Comparison of ENCODE assay signal across 11 cellular contexts in the genomic region with DNA sequence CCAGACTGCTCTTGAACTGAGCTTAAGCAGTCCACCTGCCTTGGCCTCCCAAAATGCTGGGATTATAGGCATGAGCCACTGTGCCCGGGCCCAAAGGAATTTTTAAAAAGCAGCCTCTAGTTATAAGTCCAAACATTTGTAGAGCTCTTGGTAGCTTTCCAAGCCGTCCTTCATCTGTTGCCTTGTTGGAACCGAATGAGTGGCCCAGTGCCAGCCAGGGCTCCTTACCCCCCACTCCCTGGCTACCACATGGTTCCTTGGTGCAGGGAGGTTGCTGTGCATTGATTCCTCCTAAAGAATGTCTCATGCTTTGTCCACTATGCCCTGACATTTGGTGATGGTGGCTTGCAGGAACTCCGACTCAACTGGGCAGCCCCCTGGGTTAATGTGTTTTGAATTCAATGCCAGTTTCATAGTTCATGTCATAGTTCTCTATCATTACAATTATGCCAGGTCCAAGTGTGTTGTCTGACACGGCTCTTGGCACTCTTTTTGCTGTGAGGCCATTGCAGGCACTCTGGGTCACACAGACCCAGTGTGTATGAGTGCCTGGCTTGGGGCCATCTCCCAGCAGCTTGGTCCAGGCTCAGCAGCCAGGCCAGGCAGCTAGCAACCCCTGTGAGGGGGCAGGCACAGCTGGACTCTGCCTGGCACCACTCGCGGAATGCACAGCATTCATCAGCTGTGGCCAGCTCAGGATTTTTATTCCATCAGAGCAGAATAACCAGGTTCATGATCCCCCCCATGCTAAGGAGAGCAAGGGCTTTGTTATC. TPM values are rescaled to one million over a fixed set of nuclear protein-coding genes. Genes with fewer than 3 reads are reported as not detected.
A peak's percentile ranks its signal among the peaks of the same experiment; 100 is the strongest.
DNase-seq lines count a peak whose midpoint lies in the region; ATAC-seq and TF ChIP-seq lines count a peak whose summit lies in the region.
"Had no signal": no experiment of that assay in that cellular context is flagged by ENCODE, and none has a peak within 500 bp of the region (broad histone marks: within the 10 kb centered on the region; RNA-seq: fewer than 3 reads in every experiment).

No MANE protein-coding gene starts in this region.

- H3K27ac ChIP-seq in GM23338 (ENCODE audit: low read depth) (no peak overlapping the region), left lung (no peak overlapping the region), skin epidermis (peak overlapping the region in 12 of 21 experiments; percentile 9 to 89 (median 75))

- H3K27me3 Mint-ChIP-seq in GM23338 (ENCODE audit: insufficient read depth, low read depth, poor library complexity) (peaks cover 13% of the 10 kb centered on the region), brain (peaks cover 3% of the 10 kb centered on the region)

- peaks cover 17% of the 10 kb centered on the region for H3K36me3 ChIP-seq in GM23338 (ENCODE audit: insufficient read depth)
- H3K36me3 ChIP-seq in left lung, result peaks cover 0 to 40% of the 10 kb centered on the region in 2 donors

- H3K27me3 ChIP-seq in GM23338 (ENCODE audit: insufficient read depth) (no peaks in the 10 kb centered on the region), left lung (no peaks in the 10 kb centered on the region)

- no peak overlapping the region for H2AFZ ChIP-seq in GM23338

- H3K4me1 Mint-ChIP-seq in GM23338 (peaks cover 41% of the 10 kb centered on the region), brain (peaks cover 57% of the 10 kb centered on the region)

- H3K79me2 ChIP-seq in GM23338 (replicated peaks; ENCODE audit: insufficient read depth), result no peaks in the 10 kb centered on the region

- H3F3A ChIP-seq in GM23338 (replicated peaks; ENCODE audit: low read depth), result peaks cover 41% of the 10 kb centered on the region

- H3K4me1 ChIP-seq in GM23338 (ENCODE audit: insufficient read depth) (peaks cover 31% of the 10 kb centered on the region), left lung (peaks cover 23 to 50% of the 10 kb centered on the region in 2 donors)

- no peaks in the 10 kb centered on the region for H3K9me2 ChIP-seq in GM23338 (ENCODE audit: insufficient read depth)

- peaks cover 38% of the 10 kb centered on the region for H3K36me3 Mint-ChIP-seq in GM23338 (ENCODE audit: low read depth)
- H3K36me3 Mint-ChIP-seq in brain, result peaks cover 39% of the 10 kb centered on the region

- peaks cover 9% of the 10 kb centered on the region; the same call in 1 of the 2 replicates for H4K20me1 ChIP-seq in GM23338 (replicated peaks; ENCODE audit: insufficient read depth)

- H3K4me3 Mint-ChIP-seq in GM23338 (no peak overlapping the region), brain (peak overlapping the region in 2 of 5 experiments; percentile 7 to 43)

- H3K9me3 ChIP-seq in left lung, result no peaks in the 10 kb centered on the region

- no peak overlapping the region for H3K4me3 ChIP-seq in GM23338
- no peak overlapping the region for H3K4me3 ChIP-seq in left lung
- no peak overlapping the region for H3K4me3 ChIP-seq in skin epidermis

- DNase-seq in GM23338 (ENCODE audit: low spot score) (no peak), left lung (peak in 1 of 2 donors; percentile 67), NCI-H2171 (lab: John Stamatoyannopoulos, UW) (no peak)
- DNase-seq: activated CD4-positive, alpha-beta T cell treated with anti-CD3 and anti-CD28 coated beads for 4 hours; H7; NCI-H1105 treated with DMSO at 0.1 percent for 48 hours had no signal

- intact Hi-C loops in left lung (cut with DNase I), result no loop called here

- H3K27ac Mint-ChIP-seq in GM23338, result peak overlapping the region; percentile 87
- H3K27ac Mint-ChIP-seq in brain, result peak overlapping the region in 4 of 5 experiments; percentile 42 to 93 (median 84)

- TF ChIP-seq CTCF in GM23338 (conservative IDR thresholded peaks at IDR 0.05; ENCODE audit: low read depth in 2 of 2) (no peak), brain (conservative IDR thresholded peaks at IDR 0.05) (no peak), left lung (IDR thresholded peaks at IDR 0.05) (no peak)

- no peak for ATAC-seq in GM23338
- ATAC-seq in left lung, result peak; percentile 49
- ATAC-seq in GM18498 (IDR thresholded peaks at IDR 0.05; ENCODE audit: unreplicated experiment), result no peak
- ATAC-seq in GM18873 (IDR thresholded peaks at IDR 0.05; ENCODE audit: low FRiP score, unreplicated experiment), result no peak
- ATAC-seq in HG02678 (IDR thresholded peaks at IDR 0.05; ENCODE audit: unreplicated experiment), result no peak

- no peaks in the 10 kb centered on the region for H3K9me3 Mint-ChIP-seq in GM23338
- no peaks in the 10 kb centered on the region for H3K9me3 Mint-ChIP-seq in brain

- no peak overlapping the region for H3K4me2 ChIP-seq in GM23338

TF ChIP-seq in GM23338, 12 proteins besides CTCF, POLR2A, EP300 and RAD21 (continues in another document):
- TF ChIP-seq CREB1 (CRISPR knock-in tag; IDR thresholded peaks at IDR 0.05; ENCODE audit: low read depth) (no peak), STAT1 (IDR thresholded peaks at IDR 0.05; ENCODE audit: unreplicated experiment) (no peak), POLR2AphosphoS5 (IDR thresholded peaks at IDR 0.05; ENCODE audit: low read depth) (no peak), ZNF114 (CRISPR knock-in tag; IDR thresholded peaks at IDR 0.05) (no peak), JUNB (IDR thresholded peaks at IDR 0.05; ENCODE audit: unreplicated experiment) (no peak), EZH2phosphoT487 (IDR thresholded peaks at IDR 0.05; ENCODE audit: unreplicated experiment) (no peak), NANOG (IDR thresholded peaks at IDR 0.05; ENCODE audit: borderline replicate concordance) (no peak), ZNF331 (CRISPR knock-in tag; IDR thresholded peaks at IDR 0.05; ENCODE audit: low read depth) (no peak)
- TF ChIP-seq, protein P1, sequence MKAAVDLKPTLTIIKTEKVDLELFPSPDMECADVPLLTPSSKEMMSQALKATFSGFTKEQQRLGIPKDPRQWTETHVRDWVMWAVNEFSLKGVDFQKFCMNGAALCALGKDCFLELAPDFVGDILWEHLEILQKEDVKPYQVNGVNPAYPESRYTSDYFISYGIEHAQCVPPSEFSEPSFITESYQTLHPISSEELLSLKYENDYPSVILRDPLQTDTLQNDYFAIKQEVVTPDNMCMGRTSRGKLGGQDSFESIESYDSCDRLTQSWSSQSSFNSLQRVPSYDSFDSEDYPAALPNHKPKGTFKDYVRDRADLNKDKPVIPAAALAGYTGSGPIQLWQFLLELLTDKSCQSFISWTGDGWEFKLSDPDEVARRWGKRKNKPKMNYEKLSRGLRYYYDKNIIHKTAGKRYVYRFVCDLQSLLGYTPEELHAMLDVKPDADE (IDR thresholded peaks at IDR 0.05), result no peak
- TF ChIP-seq, protein P2, sequence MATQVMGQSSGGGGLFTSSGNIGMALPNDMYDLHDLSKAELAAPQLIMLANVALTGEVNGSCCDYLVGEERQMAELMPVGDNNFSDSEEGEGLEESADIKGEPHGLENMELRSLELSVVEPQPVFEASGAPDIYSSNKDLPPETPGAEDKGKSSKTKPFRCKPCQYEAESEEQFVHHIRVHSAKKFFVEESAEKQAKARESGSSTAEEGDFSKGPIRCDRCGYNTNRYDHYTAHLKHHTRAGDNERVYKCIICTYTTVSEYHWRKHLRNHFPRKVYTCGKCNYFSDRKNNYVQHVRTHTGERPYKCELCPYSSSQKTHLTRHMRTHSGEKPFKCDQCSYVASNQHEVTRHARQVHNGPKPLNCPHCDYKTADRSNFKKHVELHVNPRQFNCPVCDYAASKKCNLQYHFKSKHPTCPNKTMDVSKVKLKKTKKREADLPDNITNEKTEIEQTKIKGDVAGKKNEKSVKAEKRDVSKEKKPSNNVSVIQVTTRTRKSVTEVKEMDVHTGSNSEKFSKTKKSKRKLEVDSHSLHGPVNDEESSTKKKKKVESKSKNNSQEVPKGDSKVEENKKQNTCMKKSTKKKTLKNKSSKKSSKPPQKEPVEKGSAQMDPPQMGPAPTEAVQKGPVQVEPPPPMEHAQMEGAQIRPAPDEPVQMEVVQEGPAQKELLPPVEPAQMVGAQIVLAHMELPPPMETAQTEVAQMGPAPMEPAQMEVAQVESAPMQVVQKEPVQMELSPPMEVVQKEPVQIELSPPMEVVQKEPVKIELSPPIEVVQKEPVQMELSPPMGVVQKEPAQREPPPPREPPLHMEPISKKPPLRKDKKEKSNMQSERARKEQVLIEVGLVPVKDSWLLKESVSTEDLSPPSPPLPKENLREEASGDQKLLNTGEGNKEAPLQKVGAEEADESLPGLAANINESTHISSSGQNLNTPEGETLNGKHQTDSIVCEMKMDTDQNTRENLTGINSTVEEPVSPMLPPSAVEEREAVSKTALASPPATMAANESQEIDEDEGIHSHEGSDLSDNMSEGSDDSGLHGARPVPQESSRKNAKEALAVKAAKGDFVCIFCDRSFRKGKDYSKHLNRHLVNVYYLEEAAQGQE (IDR thresholded peaks at IDR 0.05; ENCODE audit: unreplicated experiment), result no peak

RNA-seq across cellular contexts. Expression of a gene that starts 13.3 kb away (rescaled TPM):
- 33.1 and 34.8 TPM in 2 replicates for total RNA-seq in GM23338 (2014; rRNA removed; shearing (Covaris generic))
- polyA plus RNA-seq in GM23338 (2016; fragmentation: Nextera tagmentation; extraction: Ambion mirVana) (4.8 and 5.9 TPM in 2 replicates), brain (ENCODE audit: insufficient read depth, low read depth, low replicate concordance) (16.2 TPM)
- total RNA-seq in left lung, result 10 to 100 TPM; 35.8 to 36.8 TPM

RNA-seq across cellular contexts. Expression of a gene that starts 43.5 kb away (rescaled TPM):
- 420 and 459 TPM in 2 replicates for total RNA-seq in GM23338 (2014; rRNA removed; shearing (Covaris generic))
- 430 and 466 TPM in 2 replicates for polyA plus RNA-seq in GM23338 (2016; fragmentation: Nextera tagmentation; extraction: Ambion mirVana)
- 527 TPM for polyA plus RNA-seq in brain (ENCODE audit: insufficient read depth, low read depth, low replicate concordance)
- total RNA-seq in left lung, result 100 to 1,000 TPM; 310 to 378 TPM

RNA-seq across cellular contexts. Expression of a gene that starts 48.6 kb away (rescaled TPM):
- total RNA-seq in GM23338 (2014; rRNA removed; shearing (Covaris generic)), result 13.0 and 13.6 TPM in 2 replicates
- polyA plus RNA-seq in GM23338 (2016; fragmentation: Nextera tagmentation; extraction: Ambion mirVana), result 14.0 and 14.1 TPM in 2 replicates
- polyA plus RNA-seq in brain (ENCODE audit: insufficient read depth, low read depth, low replicate concordance), result 35.2 TPM
- total RNA-seq in left lung, result 10 to 100 TPM; 15.2 to 21.9 TPM

Comparison
In these comparisons a context has a peak if more than half of its experiments do, and no peak if none do; other contexts are left out.
1. H3K27ac ChIP-seq: peak in skin epidermis (12 of 21); none in GM23338 (single experiment) and left lung (0 of 2).